In genomic region chr7:44084695-44085094, GRCh38 we compare ENCODE assay signal across 32 cellular contexts. TPM values are rescaled to one million over a fixed set of nuclear protein-coding genes. Genes with fewer than 3 reads are reported as not detected.
DNase-seq lines count a peak whose midpoint lies in the region; ATAC-seq and TF ChIP-seq lines count a peak whose summit lies in the region.
"Had no signal": no experiment of that assay in that cellular context is flagged by ENCODE, and none has a peak within 500 bp of the region (broad histone marks: within the 10 kb centered on the region; RNA-seq: fewer than 3 reads in every experiment).

No MANE protein-coding gene starts in this region.

- no peak overlapping the region for H3K14ac ChIP-seq in neuronal stem cell (ENCODE audit: low read length)

- TF ChIP-seq EP300 in SK-N-SH (IDR thresholded peaks at IDR 0.05; ENCODE audit: borderline replicate concordance in 1 of 2, low read depth in 1 of 2, low read length in 1 of 2), result no peak

- H4K8ac ChIP-seq in neuronal stem cell (ENCODE audit: low read depth, low read length), result peak overlapping the region; percentile 66

- H3K4me2 ChIP-seq in SK-N-SH (no peak overlapping the region; the same call in 1 of the 2 replicates), neuronal stem cell (ENCODE audit: insufficient read depth, low read length, poor library complexity, severe bottlenecking) (no peak overlapping the region)

- ATAC-seq in SK-N-SH treated with all-trans-retinoic acid at 6 μM for 48 hours (no peak), HG02571 (IDR thresholded peaks at IDR 0.05; ENCODE audit: unreplicated experiment) (no peak)
- ATAC-seq: left lobe of liver; mucosa of descending colon; stimulated activated naive B cell treated with anti-CD40 and anti-IgM and Interleukin-4, amounts not matched to agents 10 μg/mL and 1 μg/mL and 100 μg/mL, for 72 hours had no signal

- H3K4me1 ChIP-seq in SK-N-SH (ENCODE audit: control insufficient read depth in 1 of 2, insufficient read depth in 2 of 2, low read depth in 1 of 2, low read length in 1 of 2), result peaks cover 24 to 28% of the 10 kb centered on the region in 2 experiments
- H3K4me1 ChIP-seq in neuronal stem cell (ENCODE audit: control insufficient read depth in 2 of 2, insufficient read depth in 1 of 2, low read depth in 1 of 2, low read length in 2 of 2), result no peaks in the 10 kb centered on the region
- H3K4me1 ChIP-seq in vagina, result peaks cover 76% of the 10 kb centered on the region
- H3K4me1 ChIP-seq: BE2C had no signal

- no peaks in the 10 kb centered on the region for H3K27me3 ChIP-seq in SK-N-SH (ENCODE audit: insufficient read depth)
- H3K27me3 ChIP-seq in neuronal stem cell (ENCODE audit: control insufficient read depth in 3 of 3, insufficient read depth in 3 of 3, low read depth in 1 of 3, low read length in 3 of 3), result peaks cover 0 to 12% (median 4%) of the 10 kb centered on the region in 3 experiments
- H3K27me3 ChIP-seq in vagina, result no peaks in the 10 kb centered on the region
- H3K27me3 ChIP-seq: BE2C, cardiac muscle cell, tibial nerve had no signal

- H3K23ac ChIP-seq in neuronal stem cell (ENCODE audit: low read depth, low read length, poor library complexity), result no peak overlapping the region

- peaks cover 0 to 11% of the 10 kb centered on the region in 2 experiments for H3K36me3 ChIP-seq in SK-N-SH (replicated peaks in 1 of 2; ENCODE audit: control insufficient read depth in 1 of 2, insufficient read depth in 2 of 2, low read length in 1 of 2)
- H3K36me3 ChIP-seq in neuronal stem cell (replicated peaks in 1 of 2; ENCODE audit: control insufficient read depth in 2 of 2, insufficient read depth in 2 of 2, low read length in 2 of 2), result peaks cover 0 to 5% of the 10 kb centered on the region in 2 donors
- peaks cover 0 to 9% of the 10 kb centered on the region in 2 donors for H3K36me3 ChIP-seq in vagina

- no peak overlapping the region for H2AK5ac ChIP-seq in neuronal stem cell (ENCODE audit: low read depth, low read length)

- CTCF ChIA-PET in SK-N-SH (lab: Yijun Ruan, JAX), result interaction anchor here (1.7 to 3.0 kb wide), 3 partner anchors 12 to 112 kb away, joined by 6 to 8 read pairs (median 7); no protein-coding TSS in a partner anchor

- no peak overlapping the region for H3K9ac ChIP-seq in SK-N-SH
- no peak overlapping the region for H3K9ac ChIP-seq in neuronal stem cell (ENCODE audit: low read depth, low read length, poor library complexity)

- H2AFZ ChIP-seq in SK-N-SH (ENCODE audit: low read depth), result peak overlapping the region; percentile 34; the same call in 1 of the 2 replicates
- no peak overlapping the region for H2AFZ ChIP-seq in neuronal stem cell (ENCODE audit: low read length)

- peaks cover 48% of the 10 kb centered on the region for H3F3A ChIP-seq in SK-N-SH (replicated peaks; ENCODE audit: insufficient read depth)

- peaks cover 10% of the 10 kb centered on the region for H3K27me3 Mint-ChIP-seq in nephron progenitor cell (ENCODE audit: low read depth, poor library complexity)
- H3K27me3 Mint-ChIP-seq: activated naive CD8-positive, alpha-beta T cell treated with anti-CD3 and anti-CD28 coated beads, Interleukin-2, amount 10 ng/mL, durations not matched to agents 7 days and 5 days; IgD-negative memory B cell; stimulated activated naive B cell treated with anti-CD40 and anti-IgM and Interleukin-4, amounts not matched to agents 10 μg/mL and 1 μg/mL and 100 μg/mL, for 72 hours had no signal

- H3K4me3 ChIP-seq in SK-N-SH (ENCODE audit: low read depth in 2 of 2, low read length in 1 of 2) (no peak overlapping the region), coronary artery (no peak overlapping the region), neuronal stem cell (ENCODE audit: low read length in 2 of 2) (no peak overlapping the region), vagina (no peak overlapping the region)
- H3K4me3 ChIP-seq: cardiac muscle cell, mucosa of descending colon, tibial nerve had no signal

- H3K9me3 ChIP-seq in SK-N-SH, result no peaks in the 10 kb centered on the region
- no peaks in the 10 kb centered on the region for H3K9me3 ChIP-seq in neuronal stem cell (replicated peaks in 1 of 2; ENCODE audit: control insufficient read depth in 2 of 2, insufficient read depth in 1 of 2, low read depth in 1 of 2, low read length in 2 of 2)
- no peaks in the 10 kb centered on the region for H3K9me3 ChIP-seq in vagina
- H3K9me3 ChIP-seq: BE2C, mucosa of descending colon, tibial nerve had no signal

- no peak overlapping the region for H2BK120ac ChIP-seq in neuronal stem cell (ENCODE audit: low read depth, low read length)

- POLR2A ChIA-PET in SK-N-SH (lab: Yijun Ruan, JAX), result no interaction called here

- H4K91ac ChIP-seq in neuronal stem cell (ENCODE audit: low read depth, low read length, poor library complexity), result no peak overlapping the region

- peaks cover 7% of the 10 kb centered on the region for H3K36me3 Mint-ChIP-seq in nephron progenitor cell (ENCODE audit: low read depth)
- H3K36me3 Mint-ChIP-seq: IgD-negative memory B cell had no signal

- H2BK5ac ChIP-seq in neuronal stem cell (ENCODE audit: low read length), result no peak overlapping the region

- DNase-seq in SK-N-SH (no peak), coronary artery (ENCODE audit: low spot score) (no peak), neuronal stem cell (ENCODE audit: low spot score) (no peak), vagina (ENCODE audit: extremely low spot score in 2 of 2) (no peak), nephron progenitor cell (no peak), amygdala (lab: John Stamatoyannopoulos, UW) (no peak)
- DNase-seq: activated CD4-positive, alpha-beta T cell treated with anti-CD3 and anti-CD28 coated beads, Interleukin-2, amount 50 U/mL, for 1 hour; activated naive CD8-positive, alpha-beta T cell treated with anti-CD3 and anti-CD28 coated beads, Interleukin-2, amount 10 ng/mL, durations not matched to agents 7 days and 5 days; BE2C; EL; foreskin fibroblast; NCI-H1417; NCI-H524; RPMI8226; stimulated activated CD4-positive, alpha-beta T cell treated with anti-CD3 and anti-CD28 coated beads, Interleukin-2, amount 100 ng/mL, for 48 hours; stimulated activated naive B cell treated with anti-CD40 and anti-IgM and Interleukin-4, amounts not matched to agents 10 μg/mL and 1 μg/mL and 100 μg/mL, for 72 hours; WERI-Rb-1 had no signal

- no peak overlapping the region for H2BK15ac ChIP-seq in neuronal stem cell (ENCODE audit: low read length)

- H3K9me3 Mint-ChIP-seq in nephron progenitor cell, result no peaks in the 10 kb centered on the region
- H3K9me3 Mint-ChIP-seq: activated naive CD8-positive, alpha-beta T cell treated with anti-CD3 and anti-CD28 coated beads, Interleukin-2, amount 10 ng/mL, durations not matched to agents 7 days and 5 days; activated T-helper 2 cell treated with anti-CD3 and anti-CD28 coated beads, Interferon-gamma antibody, Interleukin-2, Interleukin-4, amounts not matched to agents 10 μg/mL and 5 μg/mL and 100 μg/mL, durations not matched to agents 14 hours and 24 hours and 36 hours; IgD-negative memory B cell; neural crest cell; stimulated activated naive B cell treated with anti-CD40 and anti-IgM and Interleukin-4, amounts not matched to agents 10 μg/mL and 1 μg/mL and 100 μg/mL, for 72 hours; T-helper 2 cell treated with Interferon-gamma antibody and Interleukin-4, amounts not matched to agents 5 μg/mL and 100 μg/mL, for 36 hours had no signal

- H3K27ac ChIP-seq in SK-N-SH (ENCODE audit: low read depth in 2 of 2, low read length in 1 of 2) (peak overlapping the region; percentile 29 to 100; a peak in 3 of 4 replicates), coronary artery (peak overlapping the region; percentile 80 to 95), neuronal stem cell (replicated peaks; ENCODE audit: low read length) (no peak overlapping the region), vagina (peak overlapping the region; percentile 79)
- H3K27ac ChIP-seq: 22Rv1, cardiac muscle cell, WERI-Rb-1 had no signal

- 79% methylated on average over 4 of the region's 4 CpGs for WGBS in SK-N-SH (ENCODE audit: low lambda C conversion rate)
- no CpG with 5 or more reads among the region's 4 CpGs for WGBS in neuronal stem cell (ENCODE audit: extremely low coverage in 2 of 2, insufficient read length in 2 of 2, insufficient replicate concordance in 1 of 2), 2 donors

- no peak overlapping the region for H3K4ac ChIP-seq in neuronal stem cell (ENCODE audit: low read length)

- no peak for TF ChIP-seq RAD21 in SK-N-SH (IDR thresholded peaks at IDR 0.05; ENCODE audit: low read length)

- H3K4me1 Mint-ChIP-seq in nephron progenitor cell, result peaks cover 68% of the 10 kb centered on the region

- intact Hi-C loops in vagina (cut with DNase I), result no loop called here

- peaks cover 21% of the 10 kb centered on the region for H3K79me2 ChIP-seq in SK-N-SH (ENCODE audit: insufficient read depth)

- H2BK12ac ChIP-seq in neuronal stem cell (ENCODE audit: low read length), result no peak overlapping the region

- no peak overlapping the region for H3K18ac ChIP-seq in neuronal stem cell (ENCODE audit: low read length)

- no peaks in the 10 kb centered on the region for H3K79me1 ChIP-seq in neuronal stem cell (ENCODE audit: low read depth, low read length)

- H3K9me2 ChIP-seq in SK-N-SH, result no peaks in the 10 kb centered on the region

- no peaks in the 10 kb centered on the region for H4K20me1 ChIP-seq in SK-N-SH (ENCODE audit: insufficient read depth)

- TF ChIP-seq POLR2A in vagina (IDR thresholded peaks at IDR 0.05), result no peak

- no peak overlapping the region for H3K4me3 Mint-ChIP-seq in nephron progenitor cell

- H3K27ac Mint-ChIP-seq in nephron progenitor cell, result no peak overlapping the region
- H3K27ac Mint-ChIP-seq: activated T-helper 2 cell treated with anti-CD3 and anti-CD28 coated beads, Interferon-gamma antibody, Interleukin-2, Interleukin-4, amounts not matched to agents 10 μg/mL and 5 μg/mL and 100 μg/mL, durations not matched to agents 14 hours and 24 hours and 36 hours had no signal

- TF ChIP-seq CTCF in SK-N-SH (IDR thresholded peaks at IDR 0.05), result no peak
- TF ChIP-seq CTCF in coronary artery (IDR thresholded peaks at IDR 0.05), result no peak
- no peak for TF ChIP-seq CTCF in vagina (IDR thresholded peaks at IDR 0.05)
- no peak for TF ChIP-seq CTCF in nephron progenitor cell (IDR thresholded peaks at IDR 0.05)

RNA-seq across cellular contexts. Expression of gene POLM, which starts 2.4 kb away (rescaled TPM):
- 17.4 and 23.1 TPM in 2 replicates for polyA plus RNA-seq in SK-N-SH (2012; rRNA removed)
- polyA plus RNA-seq in SK-N-SH (2012; cell fraction: cytosol; rRNA removed), result 4.2 and 7.5 TPM in 2 replicates
- 117 and 123 TPM in 2 replicates for polyA plus RNA-seq in SK-N-SH (2012; cell fraction: nucleus; rRNA removed)
- polyA plus RNA-seq in neuronal stem cell (2013, experiment 1 of 2), result 9.9 TPM
- 8.9 TPM for polyA plus RNA-seq in neuronal stem cell (2013, experiment 2 of 2)
- 31.4 TPM for total RNA-seq in vagina

RNA-seq across cellular contexts. Expression of gene PGAM2, which starts 19.3 kb away (rescaled TPM):
- 0.79 and 1.5 TPM in 2 replicates for polyA plus RNA-seq in SK-N-SH (2012; rRNA removed)
- polyA plus RNA-seq in SK-N-SH (2012; cell fraction: cytosol; rRNA removed), result 0.96 and 1.0 TPM in 2 replicates
- 1.6 and 2.5 TPM in 2 replicates for polyA plus RNA-seq in SK-N-SH (2012; cell fraction: nucleus; rRNA removed)
- 17.7 TPM for polyA plus RNA-seq in neuronal stem cell (2013, experiment 1 of 2)
- polyA plus RNA-seq in neuronal stem cell (2013, experiment 2 of 2), result 17.9 TPM
- total RNA-seq in vagina, result not detected
- total RNA-seq: dermis microvascular lymphatic vessel endothelial cell, endothelial cell of umbilical vein, left lobe of liver, MCF 10A, pulmonary artery endothelial cell had no signal
- polyA plus RNA-seq: IgD-negative memory B cell had no signal

RNA-seq across cellular contexts. Expression of gene AEBP1, which starts 19.4 kb away (rescaled TPM):
- polyA plus RNA-seq in SK-N-SH (2012; rRNA removed), result 40.3 and 105 TPM in 2 replicates
- 36.3 and 54.8 TPM in 2 replicates for polyA plus RNA-seq in SK-N-SH (2012; cell fraction: cytosol; rRNA removed)
- polyA plus RNA-seq in SK-N-SH (2012; cell fraction: nucleus; rRNA removed), result 278 and 326 TPM in 2 replicates
- 24.7 TPM for polyA plus RNA-seq in neuronal stem cell (2013, experiment 1 of 2)
- 25.4 TPM for polyA plus RNA-seq in neuronal stem cell (2013, experiment 2 of 2)
- total RNA-seq in vagina, result 321 TPM
- total RNA-seq: MCF 10A had no signal

RNA-seq across cellular contexts. Expression of gene POLD2, which starts 38.7 kb away (rescaled TPM):
- polyA plus RNA-seq in SK-N-SH (2012; rRNA removed), result 163 and 194 TPM in 2 replicates
- polyA plus RNA-seq in SK-N-SH (2012; cell fraction: cytosol; rRNA removed), result 97.4 and 129 TPM in 2 replicates
- polyA plus RNA-seq in SK-N-SH (2012; cell fraction: nucleus; rRNA removed), result 209 and 258 TPM in 2 replicates
- 157 TPM for polyA plus RNA-seq in neuronal stem cell (2013, experiment 1 of 2)
- 156 TPM for polyA plus RNA-seq in neuronal stem cell (2013, experiment 2 of 2)
- 42.0 TPM for total RNA-seq in vagina

RNA-seq across cellular contexts. Expression of gene DBNL, which starts 40.2 kb away (rescaled TPM):
- polyA plus RNA-seq in SK-N-SH (2012; rRNA removed), result 230 and 244 TPM in 2 replicates
- polyA plus RNA-seq in SK-N-SH (2012; cell fraction: cytosol; rRNA removed), result 127 and 173 TPM in 2 replicates
- 290 and 333 TPM in 2 replicates for polyA plus RNA-seq in SK-N-SH (2012; cell fraction: nucleus; rRNA removed)
- polyA plus RNA-seq in neuronal stem cell (2013, experiment 1 of 2), result 14.7 TPM
- polyA plus RNA-seq in neuronal stem cell (2013, experiment 2 of 2), result 14.7 TPM
- 100 TPM for total RNA-seq in vagina
